ENCODE assay signal across 1 cellular context in the genomic region with DNA sequence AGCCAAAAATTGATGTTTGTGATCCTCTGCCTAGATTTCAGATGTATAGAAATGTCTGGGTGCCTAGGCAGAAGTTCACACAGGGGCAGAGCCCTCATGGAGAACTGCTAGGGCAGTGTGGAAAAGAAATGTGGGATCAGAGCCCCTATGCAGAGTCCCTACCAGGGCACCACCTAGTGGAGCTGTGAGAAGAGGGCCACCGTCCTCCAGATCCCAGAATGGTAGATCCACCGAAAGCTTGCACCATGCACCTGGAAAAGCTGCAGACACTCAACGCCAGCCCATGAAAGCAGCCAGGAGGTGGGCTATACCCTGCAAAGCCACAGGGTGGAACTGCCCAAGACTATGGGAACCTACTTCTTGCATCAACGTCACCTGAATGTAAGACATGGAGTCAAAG.
TF ChIP-seq lines count a peak whose summit lies in the region.

No MANE protein-coding gene starts in this region.

TF ChIP-seq in GM23338, 12 proteins besides CTCF, POLR2A, EP300 and RAD21:
- TF ChIP-seq ZNF462 (CRISPR knock-in tag; IDR thresholded peaks at IDR 0.05), result 0 out of 2 replicates have a peak, but pooled peaks have one; percentile 16
